ENCODE assay signal across 1 cellular context in the genomic region with DNA sequence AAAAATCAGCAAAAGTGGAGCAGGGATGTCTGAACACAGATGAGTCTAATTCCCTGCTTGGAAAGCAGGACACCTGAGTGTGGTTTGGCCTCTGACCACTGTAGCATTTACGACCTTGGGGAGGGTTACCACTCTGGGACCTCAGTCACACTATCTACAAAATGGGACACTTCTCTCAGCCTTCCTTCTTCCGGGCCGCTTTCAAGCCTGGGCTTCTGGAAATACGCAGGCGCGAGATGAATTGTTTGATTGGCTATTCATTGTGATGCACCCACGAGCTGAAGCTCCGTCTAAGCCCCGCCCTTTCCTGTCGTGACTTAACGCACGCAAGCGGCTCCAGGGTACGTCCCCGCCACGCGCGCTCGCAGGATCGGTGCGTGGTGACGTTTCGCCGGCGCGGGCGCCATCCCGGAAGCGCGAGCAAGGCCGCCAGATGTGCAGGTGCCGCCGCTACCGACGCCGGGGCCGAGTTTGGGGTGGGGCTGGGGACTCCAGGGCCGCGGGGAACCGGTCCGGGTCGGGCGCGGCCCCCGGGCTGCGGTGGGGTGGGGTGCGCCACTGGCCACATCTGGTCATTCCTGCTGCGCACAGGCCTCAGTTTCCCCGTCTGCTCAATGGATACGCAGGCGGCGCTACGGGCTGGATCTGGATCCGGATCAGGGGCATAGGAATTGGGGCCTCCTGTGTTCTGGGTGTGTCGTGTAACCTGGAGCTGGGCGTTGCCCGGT.
TF ChIP-seq lines count a peak whose summit lies in the region.

KXD1 (plus strand) TSS at position 397 of the 728 bp plus-strand sequence. CDS start 4,187 bp downstream, outside the sequence.

TF ChIP-seq in K562, 482 proteins besides CTCF, POLR2A, EP300 and RAD21 (continued from another document and continues in another):
- TF ChIP-seq MTF1 (CRISPR knock-in tag; IDR thresholded peaks at IDR 0.05; ENCODE audit: borderline replicate concordance) (no peak), CXXC5 (CRISPR knock-in tag; IDR thresholded peaks at IDR 0.05) (peak; percentile 98), MAFG (tag; conservative IDR thresholded peaks at IDR 0.05) (no peak), ZBTB34 (CRISPR knock-in tag; IDR thresholded peaks at IDR 0.05) (no peak), HNRNPUL1 (IDR thresholded peaks at IDR 0.05; ENCODE audit: low read length) (no peak), MCM5 (IDR thresholded peaks at IDR 0.05; ENCODE audit: low read depth) (no peak), PTTG1 (tag; IDR thresholded peaks at IDR 0.05; ENCODE audit: low read depth) (no peak), MEIS2 (IDR thresholded peaks at IDR 0.05; ENCODE audit: partially characterized antibody) (peak; percentile 65), AFF4 (CRISPR knock-in tag; IDR thresholded peaks at IDR 0.05) (no peak), ZFP1 (CRISPR knock-in tag; IDR thresholded peaks at IDR 0.05) (no peak), POU5F1 (IDR thresholded peaks at IDR 0.05; ENCODE audit: borderline replicate concordance, low read depth, low read length, partially characterized antibody) (no peak), DNMT1 (IDR thresholded peaks at IDR 0.05) (no peak), EWSR1 (IDR thresholded peaks at IDR 0.05; ENCODE audit: borderline replicate concordance, low read depth, partially characterized antibody) (no peak), TRIM28 (IDR thresholded peaks at IDR 0.05) (peak; percentile 58; the same call in 1 of the 2 replicates), ELK3 (CRISPR knock-in tag; IDR thresholded peaks at IDR 0.05) (no peak), ZFP36 (IDR thresholded peaks at IDR 0.05; ENCODE audit: low read depth, low read length, partially characterized antibody) (peak; percentile 66), ZNF274 (IDR thresholded peaks at IDR 0.05; ENCODE audit: borderline replicate concordance, low read depth, low read length) (no peak), ZNF175 (CRISPR knock-in tag; IDR thresholded peaks at IDR 0.05; ENCODE audit: low read depth) (no peak), SRSF9 (IDR thresholded peaks at IDR 0.05; ENCODE audit: borderline replicate concordance, low read depth, low read length) (no peak), FOXJ2 (tag; IDR thresholded peaks at IDR 0.05) (no peak), ZNF644 (tag; IDR thresholded peaks at IDR 0.05; ENCODE audit: low read depth) (no peak), SIN3B (IDR thresholded peaks at IDR 0.05; ENCODE audit: low read depth) (no peak), BHLHE40 (IDR thresholded peaks at IDR 0.05; ENCODE audit: low read length) (peak; percentile 75)
- TF ChIP-seq, protein P1, sequence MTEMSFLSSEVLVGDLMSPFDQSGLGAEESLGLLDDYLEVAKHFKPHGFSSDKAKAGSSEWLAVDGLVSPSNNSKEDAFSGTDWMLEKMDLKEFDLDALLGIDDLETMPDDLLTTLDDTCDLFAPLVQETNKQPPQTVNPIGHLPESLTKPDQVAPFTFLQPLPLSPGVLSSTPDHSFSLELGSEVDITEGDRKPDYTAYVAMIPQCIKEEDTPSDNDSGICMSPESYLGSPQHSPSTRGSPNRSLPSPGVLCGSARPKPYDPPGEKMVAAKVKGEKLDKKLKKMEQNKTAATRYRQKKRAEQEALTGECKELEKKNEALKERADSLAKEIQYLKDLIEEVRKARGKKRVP (CRISPR knock-in tag; IDR thresholded peaks at IDR 0.05): no peak
- TF ChIP-seq, protein P2, sequence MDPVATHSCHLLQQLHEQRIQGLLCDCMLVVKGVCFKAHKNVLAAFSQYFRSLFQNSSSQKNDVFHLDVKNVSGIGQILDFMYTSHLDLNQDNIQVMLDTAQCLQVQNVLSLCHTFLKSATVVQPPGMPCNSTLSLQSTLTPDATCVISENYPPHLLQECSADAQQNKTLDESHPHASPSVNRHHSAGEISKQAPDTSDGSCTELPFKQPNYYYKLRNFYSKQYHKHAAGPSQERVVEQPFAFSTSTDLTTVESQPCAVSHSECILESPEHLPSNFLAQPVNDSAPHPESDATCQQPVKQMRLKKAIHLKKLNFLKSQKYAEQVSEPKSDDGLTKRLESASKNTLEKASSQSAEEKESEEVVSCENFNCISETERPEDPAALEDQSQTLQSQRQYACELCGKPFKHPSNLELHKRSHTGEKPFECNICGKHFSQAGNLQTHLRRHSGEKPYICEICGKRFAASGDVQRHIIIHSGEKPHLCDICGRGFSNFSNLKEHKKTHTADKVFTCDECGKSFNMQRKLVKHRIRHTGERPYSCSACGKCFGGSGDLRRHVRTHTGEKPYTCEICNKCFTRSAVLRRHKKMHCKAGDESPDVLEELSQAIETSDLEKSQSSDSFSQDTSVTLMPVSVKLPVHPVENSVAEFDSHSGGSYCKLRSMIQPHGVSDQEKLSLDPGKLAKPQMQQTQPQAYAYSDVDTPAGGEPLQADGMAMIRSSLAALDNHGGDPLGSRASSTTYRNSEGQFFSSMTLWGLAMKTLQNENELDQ (CRISPR knock-in tag; IDR thresholded peaks at IDR 0.05; ENCODE audit: borderline replicate concordance): no peak
- TF ChIP-seq, protein P3, sequence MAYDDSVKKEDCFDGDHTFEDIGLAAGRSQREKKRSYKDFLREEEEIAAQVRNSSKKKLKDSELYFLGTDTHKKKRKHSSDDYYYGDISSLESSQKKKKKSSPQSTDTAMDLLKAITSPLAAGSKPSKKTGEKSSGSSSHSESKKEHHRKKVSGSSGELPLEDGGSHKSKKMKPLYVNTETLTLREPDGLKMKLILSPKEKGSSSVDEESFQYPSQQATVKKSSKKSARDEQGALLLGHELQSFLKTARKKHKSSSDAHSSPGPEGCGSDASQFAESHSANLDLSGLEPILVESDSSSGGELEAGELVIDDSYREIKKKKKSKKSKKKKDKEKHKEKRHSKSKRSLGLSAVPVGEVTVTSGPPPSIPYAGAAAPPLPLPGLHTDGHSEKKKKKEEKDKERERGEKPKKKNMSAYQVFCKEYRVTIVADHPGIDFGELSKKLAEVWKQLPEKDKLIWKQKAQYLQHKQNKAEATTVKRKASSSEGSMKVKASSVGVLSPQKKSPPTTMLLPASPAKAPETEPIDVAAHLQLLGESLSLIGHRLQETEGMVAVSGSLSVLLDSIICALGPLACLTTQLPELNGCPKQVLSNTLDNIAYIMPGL (CRISPR knock-in tag; IDR thresholded peaks at IDR 0.05): no peak
- TF ChIP-seq, protein P4, sequence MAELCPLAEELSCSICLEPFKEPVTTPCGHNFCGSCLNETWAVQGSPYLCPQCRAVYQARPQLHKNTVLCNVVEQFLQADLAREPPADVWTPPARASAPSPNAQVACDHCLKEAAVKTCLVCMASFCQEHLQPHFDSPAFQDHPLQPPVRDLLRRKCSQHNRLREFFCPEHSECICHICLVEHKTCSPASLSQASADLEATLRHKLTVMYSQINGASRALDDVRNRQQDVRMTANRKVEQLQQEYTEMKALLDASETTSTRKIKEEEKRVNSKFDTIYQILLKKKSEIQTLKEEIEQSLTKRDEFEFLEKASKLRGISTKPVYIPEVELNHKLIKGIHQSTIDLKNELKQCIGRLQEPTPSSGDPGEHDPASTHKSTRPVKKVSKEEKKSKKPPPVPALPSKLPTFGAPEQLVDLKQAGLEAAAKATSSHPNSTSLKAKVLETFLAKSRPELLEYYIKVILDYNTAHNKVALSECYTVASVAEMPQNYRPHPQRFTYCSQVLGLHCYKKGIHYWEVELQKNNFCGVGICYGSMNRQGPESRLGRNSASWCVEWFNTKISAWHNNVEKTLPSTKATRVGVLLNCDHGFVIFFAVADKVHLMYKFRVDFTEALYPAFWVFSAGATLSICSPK (IDR thresholded peaks at IDR 0.05; ENCODE audit: borderline replicate concordance): no peak
- TF ChIP-seq, protein P5, sequence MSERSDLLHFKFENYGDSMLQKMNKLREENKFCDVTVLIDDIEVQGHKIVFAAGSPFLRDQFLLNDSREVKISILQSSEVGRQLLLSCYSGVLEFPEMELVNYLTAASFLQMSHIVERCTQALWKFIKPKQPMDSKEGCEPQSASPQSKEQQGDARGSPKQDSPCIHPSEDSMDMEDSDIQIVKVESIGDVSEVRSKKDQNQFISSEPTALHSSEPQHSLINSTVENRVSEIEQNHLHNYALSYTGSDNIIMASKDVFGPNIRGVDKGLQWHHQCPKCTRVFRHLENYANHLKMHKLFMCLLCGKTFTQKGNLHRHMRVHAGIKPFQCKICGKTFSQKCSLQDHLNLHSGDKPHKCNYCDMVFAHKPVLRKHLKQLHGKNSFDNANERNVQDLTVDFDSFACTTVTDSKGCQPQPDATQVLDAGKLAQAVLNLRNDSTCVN (CRISPR knock-in tag; IDR thresholded peaks at IDR 0.05): no peak
- TF ChIP-seq, protein P6, sequence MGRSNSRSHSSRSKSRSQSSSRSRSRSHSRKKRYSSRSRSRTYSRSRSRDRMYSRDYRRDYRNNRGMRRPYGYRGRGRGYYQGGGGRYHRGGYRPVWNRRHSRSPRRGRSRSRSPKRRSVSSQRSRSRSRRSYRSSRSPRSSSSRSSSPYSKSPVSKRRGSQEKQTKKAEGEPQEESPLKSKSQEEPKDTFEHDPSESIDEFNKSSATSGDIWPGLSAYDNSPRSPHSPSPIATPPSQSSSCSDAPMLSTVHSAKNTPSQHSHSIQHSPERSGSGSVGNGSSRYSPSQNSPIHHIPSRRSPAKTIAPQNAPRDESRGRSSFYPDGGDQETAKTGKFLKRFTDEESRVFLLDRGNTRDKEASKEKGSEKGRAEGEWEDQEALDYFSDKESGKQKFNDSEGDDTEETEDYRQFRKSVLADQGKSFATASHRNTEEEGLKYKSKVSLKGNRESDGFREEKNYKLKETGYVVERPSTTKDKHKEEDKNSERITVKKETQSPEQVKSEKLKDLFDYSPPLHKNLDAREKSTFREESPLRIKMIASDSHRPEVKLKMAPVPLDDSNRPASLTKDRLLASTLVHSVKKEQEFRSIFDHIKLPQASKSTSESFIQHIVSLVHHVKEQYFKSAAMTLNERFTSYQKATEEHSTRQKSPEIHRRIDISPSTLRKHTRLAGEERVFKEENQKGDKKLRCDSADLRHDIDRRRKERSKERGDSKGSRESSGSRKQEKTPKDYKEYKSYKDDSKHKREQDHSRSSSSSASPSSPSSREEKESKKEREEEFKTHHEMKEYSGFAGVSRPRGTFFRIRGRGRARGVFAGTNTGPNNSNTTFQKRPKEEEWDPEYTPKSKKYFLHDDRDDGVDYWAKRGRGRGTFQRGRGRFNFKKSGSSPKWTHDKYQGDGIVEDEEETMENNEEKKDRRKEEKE (IDR thresholded peaks at IDR 0.05; ENCODE audit: borderline replicate concordance in 1 of 2, control insufficient read depth in 1 of 2, low read depth in 2 of 2, low read length in 1 of 2): no peak
